Comparison of ENCODE assay signal across 35 cellular contexts in the genomic region with DNA sequence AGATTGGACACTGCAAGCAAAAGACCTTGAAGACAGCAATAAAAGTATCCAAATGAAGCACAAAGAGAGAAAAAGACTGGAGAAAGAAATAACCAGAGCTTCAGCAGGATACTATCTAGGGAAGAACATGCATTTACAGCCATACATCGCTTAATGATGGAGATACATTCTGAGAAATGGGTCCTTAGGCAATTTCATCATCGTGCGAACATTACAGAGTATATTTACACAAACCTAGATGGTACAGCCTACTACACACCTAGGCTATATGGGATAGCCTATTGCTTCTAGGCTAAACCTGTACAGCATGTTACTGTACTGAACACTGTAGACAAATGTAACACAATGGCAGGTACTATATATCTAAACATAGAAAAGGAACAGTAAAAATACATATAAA.
"Had no signal": no experiment of that assay in that cellular context is flagged by ENCODE, and none has a peak within 500 bp of the region (broad histone marks: within the 10 kb centered on the region; RNA-seq: fewer than 3 reads in every experiment).

No MANE protein-coding gene starts in this region.

- H3K27me3 ChIP-seq: MG63 had no signal

- H3K9me3 ChIP-seq: MG63 had no signal

- DNase-seq: Karpas-422, Kasumi-1, MG63, MM.1S, MV-4-11, NCI-H1048, NCI-H1092, NCI-H1092 treated with DMSO at 0.1 percent for 48 hours, NCI-H1105, NCI-H1105 treated with DMSO at 0.1 percent for 48 hours, NCI-H1417, NCI-H1417 treated with DMSO at 0.1 percent for 48 hours, NCI-H1436, NCI-H1436 treated with DMSO at 0.1 percent for 48 hours, NCI-H146, NCI-H1694, NCI-H1694 treated with DMSO at 0.1 percent for 48 hours, NCI-H187, NCI-H187 treated with DMSO at 0.1 percent for 48 hours, NCI-H1930, NCI-H2029, NCI-H2029 treated with DMSO at 0.1 percent for 48 hours, NCI-H2081, NCI-H2081 treated with DMSO at 0.1 percent for 48 hours, NCI-H2107, NCI-H2171, NCI-H2171 treated with DMSO at 0.1 percent for 48 hours, NCI-H2227 treated with DMSO at 0.1 percent for 48 hours, NCI-H226, NCI-H345, NCI-H446, NCI-H446 treated with DMSO at 0.1 percent for 48 hours, NCI-H510A, NCI-H510A treated with DMSO at 0.1 percent for 48 hours, NCI-H524 had no signal

- H3K4me3 ChIP-seq: MG63 had no signal
